In genomic region chr6:134176283-134176975, GRCh38 we compare ENCODE assay signal across 8 cellular contexts.
DNase-seq lines count a peak whose midpoint lies in the region; ATAC-seq and TF ChIP-seq lines count a peak whose summit lies in the region.

No MANE protein-coding gene starts in this region.

- H3K9me3 Mint-ChIP-seq in CD8-positive, alpha-beta memory T cell, result no peaks in the 10 kb centered on the region

- in situ Hi-C loops in transverse colon (cut with MboI; ENCODE audit: low pct_ligation_motif_present in 1 of 4, low pct_unique_long_range_greater_than_20kb in 1 of 4, low sequenced_read_pairs in 3 of 4), result loop anchor here in 2 of 4 donors (10.0 kb wide), 2 partner anchors 468 to 648 kb away; no protein-coding TSS in a partner anchor

- peaks cover 42 to 58% (median 56%) of the 10 kb centered on the region in 3 donors for H3K4me1 Mint-ChIP-seq in CD8-positive, alpha-beta memory T cell

- H3K9me3 ChIP-seq in CD8-positive, alpha-beta memory T cell (ENCODE audit: low read length), result no peaks in the 10 kb centered on the region
- H3K9me3 ChIP-seq in SJSA1 (replicated peaks) (no peaks in the 10 kb centered on the region), mononuclear cell (ENCODE audit: low read depth, low read length) (no peaks in the 10 kb centered on the region), transverse colon (no peaks in the 10 kb centered on the region)

- no peak overlapping the region for H3K4me3 ChIP-seq in CD8-positive, alpha-beta memory T cell (ENCODE audit: low read length)
- H3K4me3 ChIP-seq in SJSA1 (peak overlapping the region; percentile 84; the same call in 1 of the 2 replicates), epithelial cell of proximal tubule (ENCODE audit: low read depth, low read length) (peak overlapping the region; percentile 84), mononuclear cell (ENCODE audit: low read length) (peak overlapping the region; percentile 86), transverse colon (peak overlapping the region in 3 of 4 donors; percentile 72 to 90 (median 78))

- no peak for TF ChIP-seq POLR2A in transverse colon (IDR thresholded peaks at IDR 0.05)

- peak overlapping the region; percentile 84 to 95 (median 92) for H3K4me3 Mint-ChIP-seq in CD8-positive, alpha-beta memory T cell

- peak overlapping the region; percentile 64 for H3K27ac ChIP-seq in CD8-positive, alpha-beta memory T cell (ENCODE audit: low read depth, low read length)
- H3K27ac ChIP-seq in SJSA1, result peak overlapping the region; percentile 94
- peak overlapping the region; percentile 94 to 95 (median 94) for H3K27ac ChIP-seq in transverse colon

- TF ChIP-seq CTCF in epithelial cell of proximal tubule (conservative IDR thresholded peaks at IDR 0.05; ENCODE audit: low read depth, low read length) (no peak), transverse colon (IDR thresholded peaks at IDR 0.05) (no peak)

- POLR2A ChIA-PET in CD8-positive, alpha-beta memory T cell (lab: Charles Lee), result interaction anchor here (0.7 kb wide), 1 partner anchor 391 kb away, joined by 3 read pairs; no protein-coding TSS in a partner anchor

- no peak for DNase-seq in CD8-positive, alpha-beta memory T cell
- no peak for DNase-seq in SJSA1 (ENCODE audit: low read depth in 1 of 2, low spot score in 2 of 2)
- no peak for DNase-seq in epithelial cell of proximal tubule (ENCODE audit: low read depth)
- DNase-seq in transverse colon, result no peak
- no peak for DNase-seq in NCI-H1930 (lab: John Stamatoyannopoulos, UW)

- H3K27ac Mint-ChIP-seq in CD8-positive, alpha-beta memory T cell, result peak overlapping the region; percentile 54 to 100 (median 92)

- CTCF ChIA-PET in CD8-positive, alpha-beta memory T cell (lab: Charles Lee), result interaction anchor here (0.7 to 6.0 kb wide), 3 partner anchors 459 to 468 kb away, joined by 3 to 54 read pairs (median 4); no protein-coding TSS in a partner anchor

- no peaks in the 10 kb centered on the region for H3K27me3 ChIP-seq in CD8-positive, alpha-beta memory T cell (ENCODE audit: insufficient read depth, low read length, poor library complexity, severe bottlenecking)
- H3K27me3 ChIP-seq in SJSA1 (replicated peaks) (no peaks in the 10 kb centered on the region), mononuclear cell (ENCODE audit: insufficient read depth, low read length) (no peaks in the 10 kb centered on the region), transverse colon (no peaks in the 10 kb centered on the region)

- intact Hi-C loops in transverse colon (cut with DNase I; ENCODE audit: low total_unique reads), result loop anchor here (10.0 kb wide), 1 partner anchor 458 kb away; no protein-coding TSS in a partner anchor

- no peaks in the 10 kb centered on the region for H3K27me3 Mint-ChIP-seq in CD8-positive, alpha-beta memory T cell

- WGBS in transverse colon (ENCODE audit: low coverage in 1 of 2), 2 donors, result 71% methylated on average over 35 of the region's 35 CpGs; no CpG with 5 or more reads in 1 of the 2 donors

- ATAC-seq in HG02852 (IDR thresholded peaks at IDR 0.05; ENCODE audit: unreplicated experiment) (no peak), HG02642 (IDR thresholded peaks at IDR 0.05; ENCODE audit: poor library complexity, unreplicated experiment) (no peak)

- peaks cover 18% of the 10 kb centered on the region for H3K36me3 ChIP-seq in CD8-positive, alpha-beta memory T cell (ENCODE audit: insufficient read depth, low read length)
- H3K36me3 ChIP-seq in SJSA1 (peaks cover 36% of the 10 kb centered on the region), transverse colon (peaks cover 0 to 21% (median 3%) of the 10 kb centered on the region in 4 donors)

- peaks cover 3 to 27% (median 15%) of the 10 kb centered on the region in 3 donors for H3K36me3 Mint-ChIP-seq in CD8-positive, alpha-beta memory T cell

- peaks cover 37% of the 10 kb centered on the region for H3K4me1 ChIP-seq in CD8-positive, alpha-beta memory T cell (ENCODE audit: insufficient read depth, low read length)
- H3K4me1 ChIP-seq in SJSA1 (replicated peaks), result peaks cover 31% of the 10 kb centered on the region
- H3K4me1 ChIP-seq in mononuclear cell (ENCODE audit: insufficient read depth, low read length), result peaks cover 45% of the 10 kb centered on the region
- H3K4me1 ChIP-seq in transverse colon, result peaks cover 0 to 30% (median 12%) of the 10 kb centered on the region in 4 donors

- no peak for TF ChIP-seq EP300 in transverse colon (IDR thresholded peaks at IDR 0.05; ENCODE audit: low read depth)
